Comparison of ENCODE assay signal across 19 cellular contexts in genomic region chr12:76462668-76463224, GRCh38.
DNase-seq lines count a peak whose midpoint lies in the region; ATAC-seq and TF ChIP-seq lines count a peak whose summit lies in the region.
"Had no signal": no experiment of that assay in that cellular context is flagged by ENCODE, and none has a peak within 500 bp of the region (broad histone marks: within the 10 kb centered on the region; RNA-seq: fewer than 3 reads in every experiment).

No MANE protein-coding gene starts in this region.

- H4K20me1 ChIP-seq in neural cell (ENCODE audit: insufficient read depth), result no peaks in the 10 kb centered on the region

- no peak for DNase-seq in activated T-cell treated with anti-CD3 and anti-CD28 coated beads, Interleukin-2, amount 50 U/mL, for 72 hours
- DNase-seq in activated T-cell treated with anti-CD3 and anti-CD28 coated beads, Interleukin-2, amount 50 U/mL, for 1 hour, result no peak
- DNase-seq in HFFc6 (no peak), T-helper 17 cell (no peak), brain microvascular endothelial cell (no peak), Kasumi-1 (lab: John Stamatoyannopoulos, UW) (no peak)
- DNase-seq: activated CD4-positive, alpha-beta T cell treated with anti-CD3 and anti-CD28 coated beads for 4 hours; activated naive CD4-positive, alpha-beta T cell treated with Interleukin-2 at 50 U/mL for 16 hours; DMS79 treated with DMSO at 0.1 percent for 48 hours; left ventricle myocardium superior; NCI-H1436 treated with DMSO at 0.1 percent for 48 hours; NCI-H2171 treated with DMSO at 0.1 percent for 48 hours; stimulated activated naive CD8-positive, alpha-beta T cell treated with anti-CD3 and anti-CD28 coated beads, Interleukin-15, Interleukin-2, amounts not matched to agents 100 U/mL and 50 U/mL, for 24 hours had no signal

- in situ Hi-C loops in brain microvascular endothelial cell (cut with HindIII; ENCODE audit: low pct_ligation_motif_present, low sequenced_read_pairs), result no loop called here

- H2AFZ ChIP-seq in neural cell (ENCODE audit: low read depth, low read length), result no peak overlapping the region

- TF ChIP-seq RAD21 in neural cell (conservative IDR thresholded peaks at IDR 0.05), result no peak

- H3F3A ChIP-seq in neural cell (ENCODE audit: insufficient read depth, low read length, poor library complexity, severe bottlenecking), result no peaks in the 10 kb centered on the region

- peaks cover under 1% of the 10 kb centered on the region for H3K79me2 ChIP-seq in neural cell (replicated peaks; ENCODE audit: insufficient read depth, low read length)

- no peak for TF ChIP-seq CTCF in HFFc6 (IDR thresholded peaks at IDR 0.05)
- TF ChIP-seq CTCF in neural cell (IDR thresholded peaks at IDR 0.05; ENCODE audit: poor library complexity, severe bottlenecking), result no peak
- TF ChIP-seq CTCF in brain microvascular endothelial cell (IDR thresholded peaks at IDR 0.05; ENCODE audit: low read depth, low read length, missing control alignments), result no peak

- no peak overlapping the region for H3K4me2 ChIP-seq in neural cell (ENCODE audit: low read length)

- no peaks in the 10 kb centered on the region for H3K36me3 ChIP-seq in neural cell (ENCODE audit: insufficient read depth, low read length)
- H3K36me3 ChIP-seq in brain microvascular endothelial cell (replicated peaks), result no peaks in the 10 kb centered on the region
- H3K36me3 ChIP-seq: gastroesophageal sphincter, right atrium auricular region had no signal

- H3K9me3 Mint-ChIP-seq in activated T-cell treated with anti-CD3 and anti-CD28 coated beads, Interleukin-2, amount 50 U/mL, for 72 hours, result no peaks in the 10 kb centered on the region
- no peaks in the 10 kb centered on the region for H3K9me3 Mint-ChIP-seq in HFFc6
- H3K9me3 Mint-ChIP-seq: type B pancreatic cell had no signal

- peaks cover 27% of the 10 kb centered on the region for H3K4me1 Mint-ChIP-seq in activated T-cell treated with anti-CD3 and anti-CD28 coated beads, Interleukin-2, amount 50 U/mL, for 72 hours (ENCODE audit: low read depth)
- H3K4me1 Mint-ChIP-seq in HFFc6 (ENCODE audit: low read depth) (peaks cover 47% of the 10 kb centered on the region), T-helper 17 cell (peaks cover 27% of the 10 kb centered on the region)

- no peaks in the 10 kb centered on the region for H3K9me3 ChIP-seq in T-helper 17 cell (ENCODE audit: control insufficient read depth, low read length, poor library complexity, severe bottlenecking)
- no peaks in the 10 kb centered on the region for H3K9me3 ChIP-seq in neural cell (ENCODE audit: low read length)
- H3K9me3 ChIP-seq: gastroesophageal sphincter, right atrium auricular region had no signal

- H3K9me2 ChIP-seq in neural cell (ENCODE audit: insufficient read depth, low read length), result no peaks in the 10 kb centered on the region

- no peaks in the 10 kb centered on the region for H3K36me3 Mint-ChIP-seq in activated T-cell treated with anti-CD3 and anti-CD28 coated beads, Interleukin-2, amount 50 U/mL, for 72 hours (ENCODE audit: insufficient read depth in 2 of 2)
- no peaks in the 10 kb centered on the region for H3K36me3 Mint-ChIP-seq in HFFc6 (ENCODE audit: low read depth)
- peaks cover 2% of the 10 kb centered on the region for H3K36me3 Mint-ChIP-seq in T-helper 17 cell (ENCODE audit: low read depth)

- no peak overlapping the region for H3K9ac ChIP-seq in neural cell (ENCODE audit: low read length)

- H3K4me3 ChIP-seq in neural cell (ENCODE audit: low read length) (no peak overlapping the region), brain microvascular endothelial cell (ENCODE audit: low read depth, low read length) (no peak overlapping the region)
- H3K4me3 ChIP-seq: gastroesophageal sphincter, right atrium auricular region had no signal

- H3K27ac Mint-ChIP-seq in activated T-cell treated with anti-CD3 and anti-CD28 coated beads, Interleukin-2, amount 50 U/mL, for 72 hours, result peak overlapping the region; percentile 2
- peak overlapping the region; percentile 36; the same call in 1 of the 2 replicates for H3K27ac Mint-ChIP-seq in HFFc6
- H3K27ac Mint-ChIP-seq in T-helper 17 cell, result no peak overlapping the region
- H3K27ac Mint-ChIP-seq: type B pancreatic cell had no signal

- H3K4me3 Mint-ChIP-seq in activated T-cell treated with anti-CD3 and anti-CD28 coated beads, Interleukin-2, amount 50 U/mL, for 72 hours, result peak overlapping the region in 1 of 2 donors; percentile 44
- no peak overlapping the region for H3K4me3 Mint-ChIP-seq in HFFc6
- no peak overlapping the region for H3K4me3 Mint-ChIP-seq in T-helper 17 cell
- H3K4me3 Mint-ChIP-seq: type B pancreatic cell had no signal

- H3K27me3 Mint-ChIP-seq in activated T-cell treated with anti-CD3 and anti-CD28 coated beads, Interleukin-2, amount 50 U/mL, for 72 hours (ENCODE audit: low read depth), result no peaks in the 10 kb centered on the region
- H3K27me3 Mint-ChIP-seq in HFFc6 (ENCODE audit: insufficient read depth) (peaks cover 1% of the 10 kb centered on the region; the same call in 1 of the 2 replicates), T-helper 17 cell (no peaks in the 10 kb centered on the region)
- H3K27me3 Mint-ChIP-seq: type B pancreatic cell had no signal

- H3K27ac ChIP-seq in neural cell (ENCODE audit: low read length), result peak overlapping the region; percentile 16
- no peak overlapping the region for H3K27ac ChIP-seq in brain microvascular endothelial cell
- H3K27ac ChIP-seq: gastroesophageal sphincter, right atrium auricular region had no signal

- no peak for TF ChIP-seq EP300 in neural cell (conservative IDR thresholded peaks at IDR 0.05; ENCODE audit: poor library complexity, severe bottlenecking)

- H3K27me3 ChIP-seq in neural cell (ENCODE audit: insufficient read depth, low read depth, low read length), result no peaks in the 10 kb centered on the region
- H3K27me3 ChIP-seq in brain microvascular endothelial cell (replicated peaks), result no peaks in the 10 kb centered on the region
- H3K27me3 ChIP-seq: gastroesophageal sphincter, right atrium auricular region had no signal

- ATAC-seq in activated T-cell treated with anti-CD3 and anti-CD28 coated beads, Interleukin-2, amount 50 U/mL, for 72 hours (replicated peaks in 1 of 2), result peak; percentile 81 to 97
- ATAC-seq in T-helper 17 cell (peak; percentile 20), GM21717 (IDR thresholded peaks at IDR 0.05; ENCODE audit: unreplicated experiment) (no peak)
- ATAC-seq: gastroesophageal sphincter; left ventricle myocardium superior; SK-N-SH treated with all-trans-retinoic acid at 6 μM for 48 hours; stimulated activated naive CD8-positive, alpha-beta T cell treated with anti-CD3 and anti-CD28 coated beads, Interleukin-15, Interleukin-2, amounts not matched to agents 100 U/mL and 50 U/mL, for 24 hours had no signal

TF ChIP-seq in neural cell, 6 proteins besides CTCF, POLR2A, EP300 and RAD21:
- TF ChIP-seq SMC3 (conservative IDR thresholded peaks at IDR 0.05; ENCODE audit: poor library complexity), result no peak
- TF ChIP-seq REST (IDR thresholded peaks at IDR 0.05; ENCODE audit: borderline replicate concordance), result no peak
- no peak for TF ChIP-seq POLR2AphosphoS5 (IDR thresholded peaks at IDR 0.05)
- TF ChIP-seq MXI1 (conservative IDR thresholded peaks at IDR 0.05; ENCODE audit: poor library complexity, severe bottlenecking), result no peak
- TF ChIP-seq EZH2 (IDR thresholded peaks at IDR 0.05; ENCODE audit: borderline replicate concordance, insufficient read depth, low read length, poor library complexity, severe bottlenecking), result no peak
- no peak for TF ChIP-seq TAF1 (IDR thresholded peaks at IDR 0.05; ENCODE audit: low read depth)
